Comparison of ENCODE assay signal across 25 cellular contexts in genomic region chr13:54657588-54657987, GRCh38.
"Had no signal": no experiment of that assay in that cellular context is flagged by ENCODE, and none has a peak within 500 bp of the region (broad histone marks: within the 10 kb centered on the region; RNA-seq: fewer than 3 reads in every experiment).

No MANE protein-coding gene starts in this region.

- H3K27me3 Mint-ChIP-seq: dendritic cell treated with granulocyte-macrophage colony-stimulating factor and Interleukin-4, amounts not matched to agents 40 ng/mL and 50 ng/mL, for 4 days; effector memory CD8-positive, alpha-beta T cell; naive B cell; naive thymus-derived CD8-positive, alpha-beta T cell had no signal

- H3K27ac ChIP-seq: epithelial cell of prostate, esophagus squamous epithelium, gastrocnemius medialis, heart right ventricle, left lung, lower lobe of right lung had no signal

- H3K4me1 Mint-ChIP-seq: mesothelial cell of epicardium; naive B cell; naive thymus-derived CD8-positive, alpha-beta T cell had no signal

- H3K27me3 ChIP-seq: esophagus squamous epithelium, gastrocnemius medialis, heart right ventricle, left lung had no signal

- H3K27ac Mint-ChIP-seq: dendritic cell treated with granulocyte-macrophage colony-stimulating factor and Interleukin-4, amounts not matched to agents 40 ng/mL and 50 ng/mL, for 4 days; effector memory CD8-positive, alpha-beta T cell; endodermal cell; mesothelial cell of epicardium; naive B cell; naive thymus-derived CD8-positive, alpha-beta T cell had no signal

- H3K36me3 ChIP-seq: esophagus squamous epithelium, gastrocnemius medialis, heart right ventricle, left lung, lower lobe of right lung had no signal

- H3K36me3 Mint-ChIP-seq: mesothelial cell of epicardium, naive B cell had no signal

- H3K4me3 Mint-ChIP-seq: dendritic cell treated with granulocyte-macrophage colony-stimulating factor and Interleukin-4, amounts not matched to agents 40 ng/mL and 50 ng/mL, for 4 days; effector memory CD8-positive, alpha-beta T cell; endodermal cell; mesothelial cell of epicardium; naive B cell; naive thymus-derived CD8-positive, alpha-beta T cell had no signal

- H3K4me3 ChIP-seq: esophagus squamous epithelium, gastrocnemius medialis, heart right ventricle, left lung, lower lobe of right lung, mucosa of descending colon had no signal

- ATAC-seq: effector memory CD8-positive, alpha-beta T cell; esophagus mucosa; gastrocnemius medialis; heart right ventricle; left cardiac atrium; left lung; left ventricle myocardium superior; lower lobe of right lung; mucosa of descending colon; naive thymus-derived CD8-positive, alpha-beta T cell had no signal

- H3K4me1 ChIP-seq: esophagus squamous epithelium, gastrocnemius medialis, heart right ventricle, left lung, lower lobe of right lung had no signal

- DNase-seq: cortex of kidney; effector CD8-positive, alpha-beta T cell; effector memory CD8-positive, alpha-beta T cell; endodermal cell; erythroblast; esophagus squamous epithelium; foreskin fibroblast; foreskin melanocyte; gastrocnemius medialis; glutamatergic neuron; head of caudate nucleus; heart right ventricle; hippocampal formation; left cardiac atrium; left lung; left ventricle myocardium superior; lower lobe of right lung; mesenchymal stem cell; mucosa of descending colon; naive B cell; naive thymus-derived CD8-positive, alpha-beta T cell had no signal
